In genomic region chr12:6554168-6554989, GRCh38 we compare ENCODE assay signal across 1 cellular context.
A peak's percentile ranks its signal among the peaks of the same experiment; 100 is the strongest.
TF ChIP-seq lines count a peak whose summit lies in the region.

No MANE protein-coding gene starts in this region.

TF ChIP-seq in HepG2, 621 proteins besides CTCF, POLR2A, EP300 and RAD21 (continued from another document and continues in another):
- TF ChIP-seq PAXIP1 (CRISPR knock-in tag; conservative IDR thresholded peaks at IDR 0.05) (no peak), ZMYM4 (CRISPR knock-in tag; IDR thresholded peaks at IDR 0.05) (no peak), KLF6 (CRISPR knock-in tag; IDR thresholded peaks at IDR 0.05) (no peak), ZNF790 (CRISPR knock-in tag; IDR thresholded peaks at IDR 0.05; ENCODE audit: borderline replicate concordance) (no peak), MTA1 (CRISPR knock-in tag; IDR thresholded peaks at IDR 0.05; ENCODE audit: borderline replicate concordance) (no peak), DNMT1 (CRISPR knock-in tag; IDR thresholded peaks at IDR 0.05) (no peak), PHB2 (IDR thresholded peaks at IDR 0.05; ENCODE audit: partially characterized antibody) (no peak), ZNF501 (CRISPR knock-in tag; IDR thresholded peaks at IDR 0.05) (peak; percentile 69), ZNF784 (CRISPR knock-in tag; IDR thresholded peaks at IDR 0.05; ENCODE audit: borderline replicate concordance) (no peak), RARG (CRISPR knock-in tag; IDR thresholded peaks at IDR 0.05; ENCODE audit: low read depth) (0 out of 2 replicates have a peak, but pooled peaks have one; percentile 43), JDP2 (CRISPR knock-in tag; IDR thresholded peaks at IDR 0.05; ENCODE audit: borderline replicate concordance) (no peak), ZBTB14 (CRISPR knock-in tag; IDR thresholded peaks at IDR 0.05) (no peak), ARNT2 (CRISPR knock-in tag; IDR thresholded peaks at IDR 0.05; ENCODE audit: low read depth) (no peak), ZBTB20 (CRISPR knock-in tag; IDR thresholded peaks at IDR 0.05; ENCODE audit: borderline replicate concordance, low read depth) (no peak), ZNF720 (CRISPR knock-in tag; IDR thresholded peaks at IDR 0.05) (no peak), NPAS2 (CRISPR knock-in tag; IDR thresholded peaks at IDR 0.05; ENCODE audit: borderline replicate concordance) (no peak), MBD4 (IDR thresholded peaks at IDR 0.05; ENCODE audit: borderline replicate concordance, low read length) (no peak), ZNF484 (CRISPR knock-in tag; IDR thresholded peaks at IDR 0.05; ENCODE audit: borderline replicate concordance, low read depth) (no peak), ZNF605 (CRISPR knock-in tag; IDR thresholded peaks at IDR 0.05) (no peak), TCF7 (IDR thresholded peaks at IDR 0.05; ENCODE audit: low read depth) (peak; percentile 82), EEA1 (CRISPR knock-in tag; IDR thresholded peaks at IDR 0.05; ENCODE audit: borderline replicate concordance) (no peak), ZNF672 (CRISPR knock-in tag; IDR thresholded peaks at IDR 0.05) (no peak), FOXK1 (CRISPR knock-in tag; IDR thresholded peaks at IDR 0.05; ENCODE audit: borderline replicate concordance, low read depth) (no peak), DMAP1 (CRISPR knock-in tag; IDR thresholded peaks at IDR 0.05) (no peak), TARDBP (CRISPR knock-in tag; IDR thresholded peaks at IDR 0.05) (no peak), ZNF510 (CRISPR knock-in tag; IDR thresholded peaks at IDR 0.05; ENCODE audit: low read depth) (no peak), CBX2 (IDR thresholded peaks at IDR 0.05; ENCODE audit: low read depth, low read length) (no peak), CBX2 (CRISPR knock-in tag; IDR thresholded peaks at IDR 0.05; ENCODE audit: low read depth) (no peak), KDM3A (CRISPR knock-in tag; IDR thresholded peaks at IDR 0.05; ENCODE audit: low read depth) (no peak), CBX5 (CRISPR knock-in tag; IDR thresholded peaks at IDR 0.05; ENCODE audit: borderline replicate concordance) (no peak), JARID2 (CRISPR knock-in tag; IDR thresholded peaks at IDR 0.05; ENCODE audit: insufficient replicate concordance) (no peak), SSRP1 (CRISPR knock-in tag; IDR thresholded peaks at IDR 0.05) (no peak), KLF16 (CRISPR knock-in tag; IDR thresholded peaks at IDR 0.05) (peak in 1 of 2 experiments; percentile 50; a peak in 1 of 4 replicates), ZNF121 (CRISPR knock-in tag; IDR thresholded peaks at IDR 0.05) (no peak), SUZ12 (IDR thresholded peaks at IDR 0.05; ENCODE audit: low read depth, low read length) (no peak), NRL (CRISPR knock-in tag; IDR thresholded peaks at IDR 0.05; ENCODE audit: borderline replicate concordance) (no peak), ZNF780A (CRISPR knock-in tag; IDR thresholded peaks at IDR 0.05) (no peak), GATA4 (IDR thresholded peaks at IDR 0.05; ENCODE audit: borderline replicate concordance, low read depth) (no peak), ARNT (IDR thresholded peaks at IDR 0.05) (no peak)
- TF ChIP-seq, protein P1, sequence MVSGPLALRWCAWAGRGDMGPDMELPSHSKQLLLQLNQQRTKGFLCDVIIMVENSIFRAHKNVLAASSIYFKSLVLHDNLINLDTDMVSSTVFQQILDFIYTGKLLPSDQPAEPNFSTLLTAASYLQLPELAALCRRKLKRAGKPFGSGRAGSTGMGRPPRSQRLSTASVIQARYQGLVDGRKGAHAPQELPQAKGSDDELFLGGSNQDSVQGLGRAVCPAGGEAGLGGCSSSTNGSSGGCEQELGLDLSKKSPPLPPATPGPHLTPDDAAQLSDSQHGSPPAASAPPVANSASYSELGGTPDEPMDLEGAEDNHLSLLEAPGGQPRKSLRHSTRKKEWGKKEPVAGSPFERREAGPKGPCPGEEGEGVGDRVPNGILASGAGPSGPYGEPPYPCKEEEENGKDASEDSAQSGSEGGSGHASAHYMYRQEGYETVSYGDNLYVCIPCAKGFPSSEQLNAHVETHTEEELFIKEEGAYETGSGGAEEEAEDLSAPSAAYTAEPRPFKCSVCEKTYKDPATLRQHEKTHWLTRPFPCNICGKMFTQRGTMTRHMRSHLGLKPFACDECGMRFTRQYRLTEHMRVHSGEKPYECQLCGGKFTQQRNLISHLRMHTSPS (CRISPR knock-in tag; IDR thresholded peaks at IDR 0.05; ENCODE audit: low read depth), result 0 out of 2 replicates have a peak, but pooled peaks have one; percentile 21
- TF ChIP-seq, protein P2, sequence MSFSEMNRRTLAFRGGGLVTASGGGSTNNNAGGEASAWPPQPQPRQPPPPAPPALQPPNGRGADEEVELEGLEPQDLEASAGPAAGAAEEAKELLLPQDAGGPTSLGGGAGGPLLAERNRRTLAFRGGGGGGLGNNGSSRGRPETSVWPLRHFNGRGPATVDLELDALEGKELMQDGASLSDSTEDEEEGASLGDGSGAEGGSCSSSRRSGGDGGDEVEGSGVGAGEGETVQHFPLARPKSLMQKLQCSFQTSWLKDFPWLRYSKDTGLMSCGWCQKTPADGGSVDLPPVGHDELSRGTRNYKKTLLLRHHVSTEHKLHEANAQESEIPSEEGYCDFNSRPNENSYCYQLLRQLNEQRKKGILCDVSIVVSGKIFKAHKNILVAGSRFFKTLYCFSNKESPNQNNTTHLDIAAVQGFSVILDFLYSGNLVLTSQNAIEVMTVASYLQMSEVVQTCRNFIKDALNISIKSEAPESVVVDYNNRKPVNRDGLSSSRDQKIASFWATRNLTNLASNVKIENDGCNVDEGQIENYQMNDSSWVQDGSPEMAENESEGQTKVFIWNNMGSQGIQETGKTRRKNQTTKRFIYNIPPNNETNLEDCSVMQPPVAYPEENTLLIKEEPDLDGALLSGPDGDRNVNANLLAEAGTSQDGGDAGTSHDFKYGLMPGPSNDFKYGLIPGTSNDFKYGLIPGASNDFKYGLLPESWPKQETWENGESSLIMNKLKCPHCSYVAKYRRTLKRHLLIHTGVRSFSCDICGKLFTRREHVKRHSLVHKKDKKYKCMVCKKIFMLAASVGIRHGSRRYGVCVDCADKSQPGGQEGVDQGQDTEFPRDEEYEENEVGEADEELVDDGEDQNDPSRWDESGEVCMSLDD (CRISPR knock-in tag; IDR thresholded peaks at IDR 0.05; ENCODE audit: borderline replicate concordance), result no peak
- TF ChIP-seq, protein P3, sequence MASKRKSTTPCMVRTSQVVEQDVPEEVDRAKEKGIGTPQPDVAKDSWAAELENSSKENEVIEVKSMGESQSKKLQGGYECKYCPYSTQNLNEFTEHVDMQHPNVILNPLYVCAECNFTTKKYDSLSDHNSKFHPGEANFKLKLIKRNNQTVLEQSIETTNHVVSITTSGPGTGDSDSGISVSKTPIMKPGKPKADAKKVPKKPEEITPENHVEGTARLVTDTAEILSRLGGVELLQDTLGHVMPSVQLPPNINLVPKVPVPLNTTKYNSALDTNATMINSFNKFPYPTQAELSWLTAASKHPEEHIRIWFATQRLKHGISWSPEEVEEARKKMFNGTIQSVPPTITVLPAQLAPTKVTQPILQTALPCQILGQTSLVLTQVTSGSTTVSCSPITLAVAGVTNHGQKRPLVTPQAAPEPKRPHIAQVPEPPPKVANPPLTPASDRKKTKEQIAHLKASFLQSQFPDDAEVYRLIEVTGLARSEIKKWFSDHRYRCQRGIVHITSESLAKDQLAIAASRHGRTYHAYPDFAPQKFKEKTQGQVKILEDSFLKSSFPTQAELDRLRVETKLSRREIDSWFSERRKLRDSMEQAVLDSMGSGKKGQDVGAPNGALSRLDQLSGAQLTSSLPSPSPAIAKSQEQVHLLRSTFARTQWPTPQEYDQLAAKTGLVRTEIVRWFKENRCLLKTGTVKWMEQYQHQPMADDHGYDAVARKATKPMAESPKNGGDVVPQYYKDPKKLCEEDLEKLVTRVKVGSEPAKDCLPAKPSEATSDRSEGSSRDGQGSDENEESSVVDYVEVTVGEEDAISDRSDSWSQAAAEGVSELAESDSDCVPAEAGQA (IDR thresholded peaks at IDR 0.05; ENCODE audit: low read depth), result no peak
- TF ChIP-seq, protein P3 (CRISPR knock-in tag; IDR thresholded peaks at IDR 0.05; ENCODE audit: borderline replicate concordance), result no peak
- TF ChIP-seq, protein P4, sequence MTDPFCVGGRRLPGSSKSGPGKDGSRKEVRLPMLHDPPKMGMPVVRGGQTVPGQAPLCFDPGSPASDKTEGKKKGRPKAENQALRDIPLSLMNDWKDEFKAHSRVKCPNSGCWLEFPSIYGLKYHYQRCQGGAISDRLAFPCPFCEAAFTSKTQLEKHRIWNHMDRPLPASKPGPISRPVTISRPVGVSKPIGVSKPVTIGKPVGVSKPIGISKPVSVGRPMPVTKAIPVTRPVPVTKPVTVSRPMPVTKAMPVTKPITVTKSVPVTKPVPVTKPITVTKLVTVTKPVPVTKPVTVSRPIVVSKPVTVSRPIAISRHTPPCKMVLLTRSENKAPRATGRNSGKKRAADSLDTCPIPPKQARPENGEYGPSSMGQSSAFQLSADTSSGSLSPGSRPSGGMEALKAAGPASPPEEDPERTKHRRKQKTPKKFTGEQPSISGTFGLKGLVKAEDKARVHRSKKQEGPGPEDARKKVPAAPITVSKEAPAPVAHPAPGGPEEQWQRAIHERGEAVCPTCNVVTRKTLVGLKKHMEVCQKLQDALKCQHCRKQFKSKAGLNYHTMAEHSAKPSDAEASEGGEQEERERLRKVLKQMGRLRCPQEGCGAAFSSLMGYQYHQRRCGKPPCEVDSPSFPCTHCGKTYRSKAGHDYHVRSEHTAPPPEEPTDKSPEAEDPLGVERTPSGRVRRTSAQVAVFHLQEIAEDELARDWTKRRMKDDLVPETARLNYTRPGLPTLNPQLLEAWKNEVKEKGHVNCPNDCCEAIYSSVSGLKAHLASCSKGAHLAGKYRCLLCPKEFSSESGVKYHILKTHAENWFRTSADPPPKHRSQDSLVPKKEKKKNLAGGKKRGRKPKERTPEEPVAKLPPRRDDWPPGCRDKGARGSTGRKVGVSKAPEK (CRISPR knock-in tag; IDR thresholded peaks at IDR 0.05; ENCODE audit: borderline replicate concordance), result no peak
- TF ChIP-seq, protein P5, sequence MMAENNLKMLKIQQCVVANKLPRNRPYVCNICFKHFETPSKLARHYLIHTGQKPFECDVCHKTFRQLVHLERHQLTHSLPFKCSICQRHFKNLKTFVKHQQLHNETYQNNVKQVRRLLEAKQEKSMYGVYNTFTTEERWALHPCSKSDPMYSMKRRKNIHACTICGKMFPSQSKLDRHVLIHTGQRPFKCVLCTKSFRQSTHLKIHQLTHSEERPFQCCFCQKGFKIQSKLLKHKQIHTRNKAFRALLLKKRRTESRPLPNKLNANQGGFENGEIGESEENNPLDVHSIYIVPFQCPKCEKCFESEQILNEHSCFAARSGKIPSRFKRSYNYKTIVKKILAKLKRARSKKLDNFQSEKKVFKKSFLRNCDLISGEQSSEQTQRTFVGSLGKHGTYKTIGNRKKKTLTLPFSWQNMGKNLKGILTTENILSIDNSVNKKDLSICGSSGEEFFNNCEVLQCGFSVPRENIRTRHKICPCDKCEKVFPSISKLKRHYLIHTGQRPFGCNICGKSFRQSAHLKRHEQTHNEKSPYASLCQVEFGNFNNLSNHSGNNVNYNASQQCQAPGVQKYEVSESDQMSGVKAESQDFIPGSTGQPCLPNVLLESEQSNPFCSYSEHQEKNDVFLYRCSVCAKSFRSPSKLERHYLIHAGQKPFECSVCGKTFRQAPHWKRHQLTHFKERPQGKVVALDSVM (CRISPR knock-in tag; IDR thresholded peaks at IDR 0.05), result 0 out of 2 replicates have a peak, but pooled peaks have one; percentile 16
